ENCODE assay signal across 14 cellular contexts in genomic region chr10:665579-666091, GRCh38. TPM values are rescaled to one million over a fixed set of nuclear protein-coding genes. Genes with fewer than 3 reads are reported as not detected.
DNase-seq lines count a peak whose midpoint lies in the region; ATAC-seq and TF ChIP-seq lines count a peak whose summit lies in the region.
"Had no signal": no experiment of that assay in that cellular context is flagged by ENCODE, and none has a peak within 500 bp of the region (broad histone marks: within the 10 kb centered on the region; RNA-seq: fewer than 3 reads in every experiment).

No MANE protein-coding gene starts in this region.

- TF ChIP-seq CTCF in fibroblast of the aortic adventitia (IDR thresholded peaks at IDR 0.05; ENCODE audit: insufficient read depth, low read length) (no peak), upper lobe of right lung (IDR thresholded peaks at IDR 0.05) (no peak)

- peak; percentile 26 for ATAC-seq in upper lobe of right lung
- ATAC-seq: GM12878, SK-N-SH treated with all-trans-retinoic acid at 6 μM for 48 hours had no signal

- DNase-seq in RPMI7951 (ENCODE audit: low read depth) (peak; percentile 89), fibroblast of the aortic adventitia (ENCODE audit: low read depth) (peak; percentile 90), mucosa of gallbladder (ENCODE audit: low spot score) (peak; percentile 78), upper lobe of right lung (peak; percentile 46), OCI-M2 (lab: John Stamatoyannopoulos, UW; ENCODE audit: unreplicated experiment) (no peak), NCI-H1105 (lab: John Stamatoyannopoulos, UW) (no peak), activated T-cell treated with anti-CD3 and anti-CD28 coated beads for 4 hours (no peak), NCI-H82 treated with DMSO at 0.1 percent for 48 hours (lab: John Stamatoyannopoulos, UW; ENCODE audit: unreplicated experiment) (no peak)
- DNase-seq: activated CD4-positive, alpha-beta T cell treated with anti-CD3 and anti-CD28 coated beads, Interleukin-2, amount 10 ng/mL, durations not matched to agents 24 days and 14 days; DMS53; NCI-H1048; stimulated activated CD4-positive, alpha-beta T cell treated with anti-CD3 and anti-CD28 coated beads, Interleukin-15, amount 100 ng/mL, for 24 hours had no signal

- no peaks in the 10 kb centered on the region for H3K4me1 ChIP-seq in upper lobe of right lung

- H3K36me3 ChIP-seq in upper lobe of right lung: no peaks in the 10 kb centered on the region

- H3K4me3 ChIP-seq in fibroblast of the aortic adventitia (ENCODE audit: low read depth, low read length) (peak overlapping the region; percentile 65), upper lobe of right lung (peak overlapping the region; percentile 27)
- H3K4me3 ChIP-seq: GM12878 had no signal

- H3K9me3 ChIP-seq in upper lobe of right lung: no peaks in the 10 kb centered on the region

- H3K27me3 ChIP-seq in upper lobe of right lung: no peaks in the 10 kb centered on the region

- intact Hi-C loops in upper lobe of right lung (cut with DNase I): no loop called here

- H3K27ac ChIP-seq in upper lobe of right lung: no peak overlapping the region

RNA-seq across cellular contexts. Expression of gene DIP2C, which starts 23.8 kb away (rescaled TPM):
- 6.4 and 7.0 TPM in 2 replicates for total RNA-seq in RPMI7951 (2014; rRNA removed; shearing (Covaris generic))
- total RNA-seq in fibroblast of the aortic adventitia (ENCODE audit: low replicate concordance) (15.7 and 16.1 TPM in 2 replicates), mucosa of gallbladder (31.5 TPM), upper lobe of right lung (17.3 TPM)

Comparison
In these comparisons a context has a peak if more than half of its experiments do, and no peak if none do; other contexts are left out.
1. DNase-seq: peak in RPMI7951 (single experiment), fibroblast of the aortic adventitia (single experiment), mucosa of gallbladder (single experiment) and upper lobe of right lung (single experiment); none in OCI-M2 (single experiment), NCI-H1105 (single experiment), activated T-cell treated with anti-CD3 and anti-CD28 coated beads for 4 hours (single experiment) and NCI-H82 treated with DMSO at 0.1 percent for 48 hours (single experiment).